Comparison of ENCODE assay signal across 8 cellular contexts in the genomic region with DNA sequence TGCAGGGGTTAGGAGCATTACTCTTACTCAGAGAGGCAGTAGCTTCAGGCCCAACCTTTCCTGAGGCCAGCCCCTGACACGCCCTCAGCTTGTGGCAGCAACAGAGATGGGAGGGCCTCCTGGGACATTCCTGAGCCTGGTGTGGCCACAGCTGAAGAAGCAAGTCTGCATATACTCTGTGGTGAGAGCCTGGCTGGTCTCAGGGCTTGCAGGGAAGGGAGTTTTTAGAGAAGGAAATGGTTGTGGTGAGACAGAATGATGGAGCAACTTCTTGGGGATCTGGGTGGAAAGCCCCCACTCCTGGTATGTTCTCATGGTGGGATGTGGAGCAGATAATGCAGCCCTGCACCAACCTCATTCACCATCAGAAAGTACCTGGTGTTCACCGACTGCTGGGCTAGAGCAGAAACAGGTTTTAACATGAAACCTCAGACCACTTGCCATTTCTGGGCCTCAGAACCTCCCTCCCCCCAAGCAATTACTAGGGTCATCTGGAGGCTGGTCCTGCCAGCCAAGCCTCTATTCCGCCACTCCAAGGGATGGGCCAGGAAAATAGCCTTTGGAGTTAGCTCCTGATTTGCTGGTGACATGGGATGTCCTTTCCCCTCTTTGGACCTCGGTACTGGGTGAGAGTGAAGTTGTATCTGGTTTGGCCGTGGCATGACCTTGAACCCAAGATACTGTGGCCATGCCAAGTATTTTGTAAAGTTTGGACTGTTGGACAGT. TPM values are rescaled to one million over a fixed set of nuclear protein-coding genes. Genes with fewer than 3 reads are reported as not detected.
DNase-seq lines count a peak whose midpoint lies in the region; ATAC-seq and TF ChIP-seq lines count a peak whose summit lies in the region.

No MANE protein-coding gene starts in this region.

- no peak overlapping the region for H3K4me3 Mint-ChIP-seq in activated CD4-positive, alpha-beta T cell treated with anti-CD3 and anti-CD28 coated beads, Interleukin-2, amount 10 ng/mL, durations not matched to agents 7 days and 5 days
- no peak overlapping the region for H3K4me3 Mint-ChIP-seq in natural killer cell

- WGBS in esophagus, 2 donors, result 51 to 59% methylated on average over 5 of the region's 5 CpGs
- WGBS in urinary bladder, result 66% methylated on average over 5 of the region's 5 CpGs

- no peaks in the 10 kb centered on the region for H3K27me3 Mint-ChIP-seq in activated CD4-positive, alpha-beta T cell treated with anti-CD3 and anti-CD28 coated beads, Interleukin-2, amount 10 ng/mL, durations not matched to agents 7 days and 5 days
- no peaks in the 10 kb centered on the region for H3K27me3 Mint-ChIP-seq in natural killer cell (ENCODE audit: low read depth in 2 of 2)

- peak overlapping the region; percentile 76 for H3K4me2 ChIP-seq in MM.1S (ENCODE audit: low read depth, low read length)

- POLR2A ChIA-PET in activated CD4-positive, alpha-beta T cell treated with anti-CD3 and anti-CD28 coated beads, Interleukin-2, amount 10 ng/mL, durations not matched to agents 7 days and 5 days (lab: Charles Lee), result interaction anchor here (0.8 to 1.6 kb wide), 2 partner anchors 12 to 20 kb away, joined by 3 to 5 read pairs; no protein-coding TSS in a partner anchor

- H3K4me3 ChIP-seq in MM.1S (ENCODE audit: low read length), result peak overlapping the region; percentile 24; the same call in 1 of the 2 replicates
- no peak overlapping the region for H3K4me3 ChIP-seq in esophagus (ENCODE audit: low read depth in 1 of 2, low read length in 2 of 2)
- no peak overlapping the region for H3K4me3 ChIP-seq in urinary bladder (ENCODE audit: low read depth, low read length)

- intact Hi-C loops in natural killer cell (cut with micrococcal nuclease), result no loop called here

- H3K27ac ChIP-seq in MM.1S (ENCODE audit: low read length) (peak overlapping the region; percentile 67), esophagus (ENCODE audit: low read depth in 2 of 2, low read length in 1 of 2) (peak overlapping the region; percentile 76 to 80), urinary bladder (ENCODE audit: low read depth) (peak overlapping the region; percentile 63)

- ATAC-seq in HG02610 (IDR thresholded peaks at IDR 0.05; ENCODE audit: unreplicated experiment), result peak; percentile 81
- peak; percentile 76 to 88 (median 85) for ATAC-seq in natural killer cell

- no peaks in the 10 kb centered on the region for H3K9me2 ChIP-seq in MM.1S (replicated peaks; ENCODE audit: insufficient read depth, low read length)

- DNase-seq in activated CD4-positive, alpha-beta T cell treated with anti-CD3 and anti-CD28 coated beads for 24 hours (ENCODE audit: low read depth in 2 of 2), result peak; percentile 26 to 50
- no peak for DNase-seq in activated CD4-positive, alpha-beta T cell treated with anti-CD3 and anti-CD28 coated beads for 1 hour
- DNase-seq in MM.1S, result peak; percentile 94
- DNase-seq in activated CD4-positive, alpha-beta T cell treated with anti-CD3 and anti-CD28 coated beads, Interleukin-2, amount 10 ng/mL, durations not matched to agents 7 days and 5 days, result peak; percentile 52
- peak; percentile 27 for DNase-seq in natural killer cell

- no peaks in the 10 kb centered on the region for H3K9me3 ChIP-seq in MM.1S (replicated peaks; ENCODE audit: insufficient read depth, low read length)
- H3K9me3 ChIP-seq in esophagus (ENCODE audit: control insufficient read depth in 2 of 2, insufficient read depth in 1 of 2, low read depth in 1 of 2, low read length in 1 of 2), result no peaks in the 10 kb centered on the region

- H3K4me1 ChIP-seq in MM.1S (ENCODE audit: low read length), result peaks cover 32% of the 10 kb centered on the region
- peaks cover 0 to 21% of the 10 kb centered on the region in 2 donors for H3K4me1 ChIP-seq in esophagus (ENCODE audit: control insufficient read depth in 2 of 2, insufficient read depth in 2 of 2, low read length in 1 of 2)
- no peaks in the 10 kb centered on the region for H3K4me1 ChIP-seq in urinary bladder (ENCODE audit: insufficient read depth)

- H3K27ac Mint-ChIP-seq in activated CD4-positive, alpha-beta T cell treated with anti-CD3 and anti-CD28 coated beads, Interleukin-2, amount 10 ng/mL, durations not matched to agents 7 days and 5 days, result peak overlapping the region; percentile 63
- peak overlapping the region; percentile 13 to 75 for H3K27ac Mint-ChIP-seq in natural killer cell

- H3K36me3 ChIP-seq in MM.1S (replicated peaks; ENCODE audit: insufficient read depth, low read length) (no peaks in the 10 kb centered on the region), esophagus (ENCODE audit: control insufficient read depth in 2 of 2, insufficient read depth in 2 of 2, low read length in 1 of 2) (no peaks in the 10 kb centered on the region), urinary bladder (ENCODE audit: insufficient read depth) (no peaks in the 10 kb centered on the region)

- TF ChIP-seq CTCF in MM.1S (IDR thresholded peaks at IDR 0.05; ENCODE audit: low read length) (no peak), natural killer cell (IDR thresholded peaks at IDR 0.05) (no peak)

- no peaks in the 10 kb centered on the region for H3K36me3 Mint-ChIP-seq in activated CD4-positive, alpha-beta T cell treated with anti-CD3 and anti-CD28 coated beads, Interleukin-2, amount 10 ng/mL, durations not matched to agents 7 days and 5 days (ENCODE audit: low read depth)
- H3K36me3 Mint-ChIP-seq in natural killer cell, result no peaks in the 10 kb centered on the region

- H3K9me3 Mint-ChIP-seq in activated CD4-positive, alpha-beta T cell treated with anti-CD3 and anti-CD28 coated beads, Interleukin-2, amount 10 ng/mL, durations not matched to agents 7 days and 5 days, result no peaks in the 10 kb centered on the region
- no peaks in the 10 kb centered on the region for H3K9me3 Mint-ChIP-seq in natural killer cell

- H2AFZ ChIP-seq in MM.1S (ENCODE audit: low read length), result peak overlapping the region; percentile 49; the same call in 1 of the 2 replicates

- H4K20me1 ChIP-seq in MM.1S (ENCODE audit: insufficient read depth, low read length), result no peaks in the 10 kb centered on the region

- H3K4me1 Mint-ChIP-seq in activated CD4-positive, alpha-beta T cell treated with anti-CD3 and anti-CD28 coated beads, Interleukin-2, amount 10 ng/mL, durations not matched to agents 7 days and 5 days, result peaks cover 51% of the 10 kb centered on the region
- H3K4me1 Mint-ChIP-seq in natural killer cell, result peaks cover 21 to 28% of the 10 kb centered on the region in 2 donors

- H3F3A ChIP-seq in MM.1S (ENCODE audit: insufficient read depth, low read length), result peaks cover 28% of the 10 kb centered on the region

- H3K27me3 ChIP-seq in MM.1S (replicated peaks; ENCODE audit: insufficient read depth, low read length) (no peaks in the 10 kb centered on the region), esophagus (ENCODE audit: control insufficient read depth in 1 of 2, insufficient read depth in 2 of 2, low read length in 2 of 2) (no peaks in the 10 kb centered on the region)

- peak overlapping the region; percentile 11; the same call in 1 of the 2 replicates for H3K9ac ChIP-seq in MM.1S (ENCODE audit: low read length)

- CTCF ChIA-PET in activated CD4-positive, alpha-beta T cell treated with anti-CD3 and anti-CD28 coated beads, Interleukin-2, amount 10 ng/mL, durations not matched to agents 7 days and 5 days (lab: Charles Lee), result interaction anchor here (0.9 to 2.9 kb wide), 11 partner anchors 8 to 108 kb away, joined by 3 to 12 read pairs (median 4); no protein-coding TSS in a partner anchor

- no peaks in the 10 kb centered on the region for H3K79me2 ChIP-seq in MM.1S (ENCODE audit: low read length)

RNA-seq across cellular contexts. Expression of gene RNF19B, which starts 28.0 kb away (rescaled TPM):
- 10 to 100 TPM; 18.4 to 20.1 TPM for total RNA-seq in activated CD4-positive, alpha-beta T cell treated with anti-CD3 and anti-CD28 coated beads, Interleukin-2, amount 10 ng/mL, durations not matched to agents 7 days and 5 days
- polyA plus RNA-seq in esophagus (10 to 100 TPM; 10.7 to 19.9 TPM), urinary bladder (15.0 TPM)
- total RNA-seq in natural killer cell (100 to 1,000 TPM in 1 of 3 donors, 10 to 100 TPM in 2; 44.2 to 110 (median 54.3) TPM), urinary bladder (8.7 TPM)

RNA-seq across cellular contexts. Expression of gene AK2, which starts 44.0 kb away (rescaled TPM):
- total RNA-seq in activated CD4-positive, alpha-beta T cell treated with anti-CD3 and anti-CD28 coated beads, Interleukin-2, amount 10 ng/mL, durations not matched to agents 7 days and 5 days, result 100 to 1,000 TPM; 181 to 193 TPM
- 100 to 1,000 TPM in 1 of 2 donors, 10 to 100 TPM in 1; 63.2 to 106 TPM for polyA plus RNA-seq in esophagus
- total RNA-seq in natural killer cell, result 10 to 100 TPM; 64.8 to 94.0 (median 67.1) TPM
- total RNA-seq in urinary bladder, result 79.1 TPM
- polyA plus RNA-seq in urinary bladder, result 83.1 TPM
